In the genomic region with DNA sequence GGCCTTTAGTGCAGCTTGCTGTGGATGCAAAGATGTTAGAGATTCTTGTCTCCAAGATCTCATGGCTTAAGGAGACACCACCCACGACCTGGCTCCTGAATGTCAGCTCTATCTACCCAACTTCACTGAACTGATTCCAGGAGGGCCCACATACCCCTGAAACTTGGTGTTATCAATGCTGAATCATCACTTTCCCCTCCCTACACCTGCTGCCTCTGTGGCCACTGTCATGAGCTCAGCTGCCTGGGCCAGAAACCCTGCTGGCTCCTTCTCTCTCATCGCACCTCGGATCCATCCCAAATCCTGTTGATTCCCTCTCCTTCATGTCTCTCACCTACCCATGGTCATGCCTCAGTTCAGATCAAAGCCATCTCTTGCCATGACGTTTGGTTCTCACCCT, we compare ENCODE assay signal across 35 cellular contexts. TPM values are rescaled to one million over a fixed set of nuclear protein-coding genes. Genes with fewer than 3 reads are reported as not detected.
"Had no signal": no experiment of that assay in that cellular context is flagged by ENCODE, and none has a peak within 500 bp of the region (broad histone marks: within the 10 kb centered on the region; RNA-seq: fewer than 3 reads in every experiment).

No MANE protein-coding gene starts in this region.

- H3K4me3 ChIP-seq: MG63, PC-9, SJCRH30, SK-N-MC had no signal

- DNase-seq: Kasumi-1, MG63, NCI-H1048, NCI-H1092 treated with DMSO at 0.1 percent for 48 hours, NCI-H1105 treated with DMSO at 0.1 percent for 48 hours, NCI-H1417, NCI-H1436, NCI-H146, NCI-H1694, NCI-H187, NCI-H1930, NCI-H2029 treated with DMSO at 0.1 percent for 48 hours, NCI-H2081 treated with DMSO at 0.1 percent for 48 hours, NCI-H2107, NCI-H2171, NCI-H226, NCI-H446 treated with DMSO at 0.1 percent for 48 hours, NCI-H510A, NCI-H524, NCI-H526, NCI-H69, NCI-H748 treated with DMSO at 0.1 percent for 48 hours, NCI-H82, PC-9, SHP77, SIG-M5, SJCRH30, T-cell had no signal

- ATAC-seq: Panc1, Right ventricle myocardium inferior, SK-N-SH treated with all-trans-retinoic acid at 6 μM for 48 hours, T-cell had no signal

- H3K4me2 ChIP-seq: PC-9 had no signal

- FAIRE-seq: RCC 7860 had no signal

- H3K27ac ChIP-seq: PC-9, RWPE1, SJCRH30, SK-N-MC had no signal

- H3K9me3 ChIP-seq: MG63, SJCRH30 had no signal

- H2AFZ ChIP-seq: PC-9 had no signal

- H3K36me3 ChIP-seq: MG63, SJCRH30 had no signal

- H3K4me1 ChIP-seq: SJCRH30 had no signal

RNA-seq across cellular contexts. Expression of gene LHX5, which starts 15.1 kb away (rescaled TPM):
- total RNA-seq: OCI-LY7, Right ventricle myocardium inferior, SJCRH30, T-cell had no signal
